8 cellular contexts compared by ENCODE assay signal in the genomic region with DNA sequence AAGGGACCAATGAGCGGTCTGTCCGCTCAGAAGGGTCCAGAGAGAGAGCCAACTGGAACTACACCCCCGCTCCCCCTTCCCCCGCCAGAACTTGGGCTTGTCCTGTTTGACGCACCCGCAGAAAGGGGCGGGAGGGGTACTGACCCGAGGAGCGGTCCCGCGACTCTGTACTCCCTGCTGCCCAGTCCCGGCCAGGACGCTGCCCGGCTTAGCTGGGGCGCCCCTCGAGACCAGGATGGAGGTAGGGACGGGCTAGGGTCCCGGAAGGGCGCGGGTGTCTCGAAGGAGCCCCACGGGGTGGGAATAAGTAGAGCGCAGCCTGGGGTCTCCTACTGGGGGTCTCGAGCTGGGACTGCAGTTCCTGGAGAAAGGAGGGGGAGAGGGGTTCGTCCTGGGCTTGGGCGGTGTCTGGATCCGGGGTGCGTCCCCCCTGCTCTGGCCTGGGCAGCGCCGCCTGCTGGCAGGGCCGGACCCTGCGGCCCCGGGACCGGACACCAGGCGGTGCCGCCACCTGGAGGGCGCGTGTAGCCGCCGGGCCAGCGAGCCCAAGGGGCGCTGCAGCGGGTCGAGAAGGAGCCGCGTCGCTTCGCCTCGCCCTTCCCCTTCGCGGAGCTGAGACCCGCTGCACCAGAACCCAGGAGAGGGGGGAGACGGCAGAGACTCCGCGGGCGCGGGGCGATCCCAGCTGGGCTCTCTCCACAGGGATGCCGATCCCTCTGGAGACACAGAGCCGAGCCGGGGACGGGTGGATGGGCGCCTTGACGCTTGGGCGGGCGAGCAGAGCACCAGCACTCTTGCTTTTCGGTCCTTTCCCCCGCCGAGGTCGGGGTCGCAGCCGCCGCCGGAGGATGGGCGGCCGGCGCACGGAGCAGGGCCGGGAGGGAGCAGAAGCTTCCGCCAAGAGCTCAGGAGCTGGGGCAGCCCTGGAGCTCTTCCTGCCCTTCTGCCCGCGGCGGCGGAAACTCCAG. TPM values are rescaled to one million over a fixed set of nuclear protein-coding genes. Genes with fewer than 3 reads are reported as not detected.
DNase-seq lines count a peak whose midpoint lies in the region; ATAC-seq and TF ChIP-seq lines count a peak whose summit lies in the region.

No MANE protein-coding gene starts in this region.

- peaks cover 36% of the 10 kb centered on the region for H3K4me1 ChIP-seq in PC-3 (ENCODE audit: insufficient read depth, low read length)
- H3K4me1 ChIP-seq in subcutaneous abdominal adipose tissue (ENCODE audit: control insufficient read depth in 5 of 5, insufficient read depth in 5 of 5, low read length in 5 of 5): peaks cover 6 to 47% (median 35%) of the 10 kb centered on the region in 5 donors

- H3K9ac ChIP-seq in PC-3 (ENCODE audit: low read length): peak overlapping the region; percentile 69
- H3K9ac ChIP-seq in subcutaneous abdominal adipose tissue (ENCODE audit: low read length in 5 of 5): peak overlapping the region; percentile 56 to 90 (median 76)

- no peaks in the 10 kb centered on the region for H3K79me2 ChIP-seq in PC-3 (ENCODE audit: low read length)

- intact Hi-C loops in PC-3 (cut with micrococcal nuclease): no loop called here
- intact Hi-C loops in activated T-helper 2 cell treated with anti-CD3 and anti-CD28 coated beads, Interferon-gamma antibody, Interleukin-2, Interleukin-4, amounts not matched to agents 10 μg/mL and 5 μg/mL and 100 μg/mL, durations not matched to agents 14 hours and 24 hours and 36 hours (cut with micrococcal nuclease): no loop called here

- peak; percentile 99 for TF ChIP-seq CTCF in PC-3 (conservative IDR thresholded peaks at IDR 0.05; ENCODE audit: low read depth, low read length)
- TF ChIP-seq CTCF in neural crest cell (conservative IDR thresholded peaks at IDR 0.05): peak; percentile 99

- no peaks in the 10 kb centered on the region for H4K20me1 ChIP-seq in PC-3 (ENCODE audit: low read length)

- no peaks in the 10 kb centered on the region for H3K9me3 Mint-ChIP-seq in activated T-helper 2 cell treated with anti-CD3 and anti-CD28 coated beads, Interferon-gamma antibody, Interleukin-2, Interleukin-4, amounts not matched to agents 10 μg/mL and 5 μg/mL and 100 μg/mL, durations not matched to agents 14 hours and 24 hours and 36 hours
- H3K9me3 Mint-ChIP-seq in neural crest cell: no peaks in the 10 kb centered on the region

- H2AFZ ChIP-seq in PC-3 (ENCODE audit: low read length): peak overlapping the region; percentile 97

- peak overlapping the region; percentile 86 for H3K4me3 ChIP-seq in PC-3 (ENCODE audit: low read length)
- H3K4me3 ChIP-seq in subcutaneous abdominal adipose tissue (ENCODE audit: low read depth in 1 of 5, low read length in 5 of 5): peak overlapping the region; percentile 70 to 95 (median 88)

- POLR2A ChIA-PET in PC-3 (lab: Charles Lee; ENCODE audit: unreplicated experiment): interaction anchor here (0.6 to 0.7 kb wide), 4 partner anchors 9 to 909 kb away, joined by 3 to 10 read pairs (median 6); a partner anchor contains a TSS

- no peaks in the 10 kb centered on the region for H3K36me3 ChIP-seq in PC-3 (ENCODE audit: low read depth, low read length)
- H3K36me3 ChIP-seq in subcutaneous abdominal adipose tissue (ENCODE audit: control insufficient read depth in 5 of 5, insufficient read depth in 5 of 5, low read length in 5 of 5): no peaks in the 10 kb centered on the region

- H3F3A ChIP-seq in PC-3 (ENCODE audit: low read length, unreplicated experiment): no peaks in the 10 kb centered on the region

- H3K9me2 ChIP-seq in PC-3 (replicated peaks; ENCODE audit: low read length): no peaks in the 10 kb centered on the region

- peaks cover 23% of the 10 kb centered on the region for H3K27me3 Mint-ChIP-seq in activated T-helper 2 cell treated with anti-CD3 and anti-CD28 coated beads, Interferon-gamma antibody, Interleukin-2, Interleukin-4, amounts not matched to agents 10 μg/mL and 5 μg/mL and 100 μg/mL, durations not matched to agents 14 hours and 24 hours and 36 hours (ENCODE audit: low read depth)
- peaks cover 14% of the 10 kb centered on the region for H3K27me3 Mint-ChIP-seq in neural crest cell (ENCODE audit: low read depth)

- CTCF ChIA-PET in PC-3 (lab: Charles Lee): interaction anchor here (0.5 to 1.3 kb wide), 6 partner anchors 13 to 111 kb away, joined by 3 to 5 read pairs (median 3); no protein-coding TSS in a partner anchor

- peak; percentile 80 for DNase-seq in Caki2 (ENCODE audit: low read depth)
- peak; percentile 82 for DNase-seq in PC-3
- DNase-seq in activated T-helper 2 cell treated with anti-CD3 and anti-CD28 coated beads, Interferon-gamma antibody, Interleukin-2, Interleukin-4, amounts not matched to agents 10 μg/mL and 5 μg/mL and 100 μg/mL, durations not matched to agents 14 hours and 24 hours and 36 hours (ENCODE audit: low spot score): peak; percentile 75
- peak; percentile 67 for DNase-seq in fibroblast of the conjunctiva (ENCODE audit: low read depth)
- peak; percentile 80 for DNase-seq in neural crest cell (ENCODE audit: low read depth, low spot score)

- ATAC-seq in GM19438 (IDR thresholded peaks at IDR 0.05; ENCODE audit: low read depth, unreplicated experiment) (peak; percentile 71), HG03565 (IDR thresholded peaks at IDR 0.05; ENCODE audit: unreplicated experiment) (peak; percentile 71), PC-3 (peak; percentile 64)

- H3K4me1 Mint-ChIP-seq in activated T-helper 2 cell treated with anti-CD3 and anti-CD28 coated beads, Interferon-gamma antibody, Interleukin-2, Interleukin-4, amounts not matched to agents 10 μg/mL and 5 μg/mL and 100 μg/mL, durations not matched to agents 14 hours and 24 hours and 36 hours (ENCODE audit: low read depth): peaks cover 25% of the 10 kb centered on the region
- peaks cover 47% of the 10 kb centered on the region for H3K4me1 Mint-ChIP-seq in neural crest cell

- H3K27ac ChIP-seq in PC-3 (ENCODE audit: low read length): peak overlapping the region; percentile 30; the same call in 1 of the 2 replicates
- H3K27ac ChIP-seq in subcutaneous abdominal adipose tissue (ENCODE audit: low read depth, low read length): peak overlapping the region; percentile 86

- H3K4me3 Mint-ChIP-seq in activated T-helper 2 cell treated with anti-CD3 and anti-CD28 coated beads, Interferon-gamma antibody, Interleukin-2, Interleukin-4, amounts not matched to agents 10 μg/mL and 5 μg/mL and 100 μg/mL, durations not matched to agents 14 hours and 24 hours and 36 hours (ENCODE audit: low read depth): peak overlapping the region; percentile 85
- peak overlapping the region; percentile 97 for H3K4me3 Mint-ChIP-seq in neural crest cell

- no peaks in the 10 kb centered on the region for H3K27me3 ChIP-seq in PC-3 (ENCODE audit: low read length)
- peaks cover 0 to 11% (median 2%) of the 10 kb centered on the region in 5 donors for H3K27me3 ChIP-seq in subcutaneous abdominal adipose tissue (ENCODE audit: control insufficient read depth in 5 of 5, insufficient read depth in 4 of 5, low read length in 5 of 5)

- H3K9me3 ChIP-seq in PC-3 (ENCODE audit: low read length): no peaks in the 10 kb centered on the region
- no peaks in the 10 kb centered on the region for H3K9me3 ChIP-seq in subcutaneous abdominal adipose tissue (ENCODE audit: control insufficient read depth in 5 of 5, low read length in 5 of 5)

- BruUV-seq in PC-3 (replicated peaks; lab: Mats Ljungman, UMichigan): TSS peak; percentile 41

- in situ Hi-C loops in Caki2 (cut with HindIII; ENCODE audit: low pct_unique_long_range_greater_than_20kb, low sequenced_read_pairs): no loop called here

- peak overlapping the region; percentile 95 for H3K4me2 ChIP-seq in PC-3 (ENCODE audit: low read length)

- no peaks in the 10 kb centered on the region for H3K36me3 Mint-ChIP-seq in activated T-helper 2 cell treated with anti-CD3 and anti-CD28 coated beads, Interferon-gamma antibody, Interleukin-2, Interleukin-4, amounts not matched to agents 10 μg/mL and 5 μg/mL and 100 μg/mL, durations not matched to agents 14 hours and 24 hours and 36 hours (ENCODE audit: low read depth)
- H3K36me3 Mint-ChIP-seq in neural crest cell (ENCODE audit: low read depth): no peaks in the 10 kb centered on the region

- peak overlapping the region; percentile 61 for H3K27ac Mint-ChIP-seq in activated T-helper 2 cell treated with anti-CD3 and anti-CD28 coated beads, Interferon-gamma antibody, Interleukin-2, Interleukin-4, amounts not matched to agents 10 μg/mL and 5 μg/mL and 100 μg/mL, durations not matched to agents 14 hours and 24 hours and 36 hours
- H3K27ac Mint-ChIP-seq in neural crest cell (ENCODE audit: unreplicated experiment): no peak overlapping the region

RNA-seq across cellular contexts. Expression of a gene that starts 3.7 kb away (rescaled TPM):
- total RNA-seq in Caki2 (2014; rRNA removed; shearing (Covaris generic); ENCODE audit: low replicate concordance): 27.9 and 32.8 TPM in 2 replicates
- total RNA-seq in PC-3 (2014; rRNA removed) (21.4 and 32.9 TPM in 2 replicates), neural crest cell (57.4 and 59.7 TPM in 2 replicates)
- 11.5 and 13.1 TPM in 2 replicates for total RNA-seq in activated T-helper 2 cell treated with anti-CD3 and anti-CD28 coated beads, Interferon-gamma antibody, Interleukin-2, Interleukin-4, amounts not matched to agents 10 μg/mL and 5 μg/mL and 100 μg/mL, durations not matched to agents 14 hours and 24 hours and 36 hours

RNA-seq across cellular contexts. Expression of a gene that starts 25.7 kb away (rescaled TPM):
- 65.4 and 76.6 TPM in 2 replicates for total RNA-seq in Caki2 (2014; rRNA removed; shearing (Covaris generic); ENCODE audit: low replicate concordance)
- total RNA-seq in PC-3 (2014; rRNA removed): 19.0 and 24.4 TPM in 2 replicates
- total RNA-seq in activated T-helper 2 cell treated with anti-CD3 and anti-CD28 coated beads, Interferon-gamma antibody, Interleukin-2, Interleukin-4, amounts not matched to agents 10 μg/mL and 5 μg/mL and 100 μg/mL, durations not matched to agents 14 hours and 24 hours and 36 hours: 0.39 and 0.55 TPM in 2 replicates
- total RNA-seq in neural crest cell: 79.5 and 81.0 TPM in 2 replicates

RNA-seq across cellular contexts. Expression of a gene that starts 37.4 kb away (rescaled TPM):
- total RNA-seq in Caki2 (2014; rRNA removed; shearing (Covaris generic); ENCODE audit: low replicate concordance): 89.5 and 94.4 TPM in 2 replicates
- 102 and 105 TPM in 2 replicates for total RNA-seq in PC-3 (2014; rRNA removed)
- 114 and 124 TPM in 2 replicates for total RNA-seq in activated T-helper 2 cell treated with anti-CD3 and anti-CD28 coated beads, Interferon-gamma antibody, Interleukin-2, Interleukin-4, amounts not matched to agents 10 μg/mL and 5 μg/mL and 100 μg/mL, durations not matched to agents 14 hours and 24 hours and 36 hours
- total RNA-seq in neural crest cell: 119 and 124 TPM in 2 replicates

RNA-seq across cellular contexts. Expression of a gene that starts 51.1 kb away (rescaled TPM):
- total RNA-seq in Caki2 (2014; rRNA removed; shearing (Covaris generic); ENCODE audit: low replicate concordance): 0.57 and 0.96 TPM in 2 replicates
- 7.6 and 8.3 TPM in 2 replicates for total RNA-seq in PC-3 (2014; rRNA removed)
- 3.5 and 4.7 TPM in 2 replicates for total RNA-seq in activated T-helper 2 cell treated with anti-CD3 and anti-CD28 coated beads, Interferon-gamma antibody, Interleukin-2, Interleukin-4, amounts not matched to agents 10 μg/mL and 5 μg/mL and 100 μg/mL, durations not matched to agents 14 hours and 24 hours and 36 hours
- total RNA-seq in neural crest cell: 4.2 and 6.1 TPM in 2 replicates

Comparison
In these comparisons a context has a peak if more than half of its experiments do, and no peak if none do; other contexts are left out.
1. Peak in every context shown above with its lines: DNase-seq, ATAC-seq, H3K4me3 ChIP-seq and H3K27ac ChIP-seq.
2. RNA of a gene that starts 25.7 kb away (total RNA-seq): 79.5 to 81.0 TPM in neural crest cell, 65.4 to 76.6 TPM in Caki2 and 19.0 to 24.4 TPM in PC-3; 0.39 to 0.55 TPM in activated T-helper 2 cell treated with anti-CD3 and anti-CD28 coated beads, Interferon-gamma antibody, Interleukin-2, Interleukin-4, amounts not matched to agents 10 μg/mL and 5 μg/mL and 100 μg/mL, durations not matched to agents 14 hours and 24 hours and 36 hours; every median in the first group is over 10 times any median in the second.